Comparison of ENCODE assay signal across 24 cellular contexts in genomic region chrX:150752124-150752523, GRCh38.
"Had no signal": no experiment of that assay in that cellular context is flagged by ENCODE, and none has a peak within 500 bp of the region (broad histone marks: within the 10 kb centered on the region; RNA-seq: fewer than 3 reads in every experiment).

No MANE protein-coding gene starts in this region.

- H3K27me3 ChIP-seq: foreskin keratinocyte, gastroesophageal sphincter, neutrophil, right lobe of liver, tibial nerve, upper lobe of left lung had no signal

- H3K4me1 ChIP-seq: foreskin keratinocyte, gastroesophageal sphincter, prostate gland, right lobe of liver, tibial nerve, upper lobe of left lung had no signal

- H3K4me3 ChIP-seq: dorsolateral prefrontal cortex, gastroesophageal sphincter, mucosa of descending colon, prostate gland, right lobe of liver, thoracic aorta, tibial nerve, upper lobe of left lung had no signal

- FAIRE-seq: small intestine, urothelium cell line had no signal

- H3K9me3 ChIP-seq: gastroesophageal sphincter, mucosa of descending colon, neutrophil, prostate gland, right lobe of liver, thoracic aorta, tibial nerve, upper lobe of left lung had no signal

- ATAC-seq: foreskin keratinocyte; gastroesophageal sphincter; mucosa of descending colon; natural killer cell treated with Interleukin-12 subunit alpha and Interleukin-12 subunit beta and Interleukin-15 and Interleukin-18, amount 100 ng/mL, for 72 hours; right lobe of liver; stimulated activated naive B cell treated with anti-CD40 and anti-IgM and Interleukin-4, amounts not matched to agents 10 μg/mL and 1 μg/mL and 100 μg/mL, for 72 hours had no signal

- DNase-seq: cerebellar nuclear complex; dorsolateral prefrontal cortex; effector CD4-positive, alpha-beta T cell; foreskin keratinocyte; hypothalamus; immature natural killer cell; islet precursor cell; kidney glomerular epithelial cell; mesenchymal stem cell; mucosa of descending colon; naive B cell; right lobe of liver; small intestine; stimulated activated CD4-positive, alpha-beta T cell treated with anti-CD3 and anti-CD28 coated beads, Interleukin-15, amount 100 ng/mL, for 24 hours; stimulated activated CD4-positive, alpha-beta T cell treated with anti-CD3 and anti-CD28 coated beads, Interleukin-2, amount 100 ng/mL, for 48 hours; stimulated activated naive B cell treated with anti-CD40 and anti-IgM and Interleukin-4, amounts not matched to agents 10 μg/mL and 1 μg/mL and 100 μg/mL, for 72 hours; upper lobe of left lung had no signal

- H3K27ac ChIP-seq: dorsolateral prefrontal cortex, foreskin keratinocyte, gastroesophageal sphincter, neutrophil, prostate gland, right lobe of liver, thoracic aorta, tibial nerve, upper lobe of left lung had no signal
